In the genomic region with DNA sequence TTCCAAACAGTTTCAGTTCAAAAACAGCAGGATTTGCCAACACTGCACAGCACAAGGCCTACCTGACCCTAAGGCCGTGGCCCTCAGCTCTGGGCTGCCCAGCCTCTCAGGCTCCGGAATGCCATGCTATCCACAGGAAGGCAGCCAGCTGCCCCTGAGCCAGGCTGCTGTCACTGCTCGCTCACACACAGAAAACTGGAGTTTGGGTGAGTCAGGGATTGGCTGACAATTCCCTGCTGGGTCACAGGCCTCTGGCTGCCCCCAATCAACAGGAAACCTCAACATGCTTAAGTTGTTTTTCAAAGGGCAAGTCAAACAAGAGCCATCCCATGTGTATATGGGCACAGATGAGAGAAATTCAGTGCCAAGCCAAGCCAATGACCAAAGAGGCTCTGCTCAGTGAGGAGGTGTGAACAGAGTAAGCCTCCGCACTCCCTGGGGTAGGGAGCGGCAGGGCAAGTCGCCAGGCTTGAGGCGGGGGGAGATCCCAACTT, we compare ENCODE assay signal across 7 cellular contexts. TPM values are rescaled to one million over a fixed set of nuclear protein-coding genes. Genes with fewer than 3 reads are reported as not detected.
DNase-seq lines count a peak whose midpoint lies in the region; ATAC-seq and TF ChIP-seq lines count a peak whose summit lies in the region.

No MANE protein-coding gene starts in this region.

- no peak for TF ChIP-seq CTCF in astrocyte of the spinal cord (IDR thresholded peaks at IDR 0.05; ENCODE audit: low read depth, low read length)
- no peak for TF ChIP-seq CTCF in upper lobe of right lung (IDR thresholded peaks at IDR 0.05)

- peak; percentile 6 for ATAC-seq in HG02610 (IDR thresholded peaks at IDR 0.05; ENCODE audit: unreplicated experiment)
- ATAC-seq in left lobe of liver, result peak; percentile 94
- ATAC-seq in upper lobe of right lung, result peak; percentile 64
- ATAC-seq in HG02884 (IDR thresholded peaks at IDR 0.05; ENCODE audit: unreplicated experiment), result no peak

- H3K27me3 ChIP-seq in upper lobe of right lung, result no peaks in the 10 kb centered on the region
- no peaks in the 10 kb centered on the region for H3K27me3 ChIP-seq in effector memory CD4-positive, alpha-beta T cell (replicated peaks; ENCODE audit: control insufficient read depth, insufficient read depth, low read length, poor library complexity, severe bottlenecking)

- H3K27ac ChIP-seq in upper lobe of right lung, result peak overlapping the region; percentile 60
- H3K27ac ChIP-seq in effector memory CD4-positive, alpha-beta T cell (ENCODE audit: insufficient read depth, low read length, poor library complexity, severe bottlenecking), result no peak overlapping the region

- intact Hi-C loops in upper lobe of right lung (cut with DNase I), result no loop called here

- no peaks in the 10 kb centered on the region for H3K9me3 ChIP-seq in upper lobe of right lung
- H3K9me3 ChIP-seq in effector memory CD4-positive, alpha-beta T cell (ENCODE audit: control insufficient read depth, low read length), result no peaks in the 10 kb centered on the region

- H3K4me3 ChIP-seq in astrocyte of the spinal cord (ENCODE audit: low read depth, low read length) (no peak overlapping the region), upper lobe of right lung (no peak overlapping the region)
- H3K4me3 ChIP-seq in effector memory CD4-positive, alpha-beta T cell (ENCODE audit: insufficient read depth, low read depth, low read length, poor library complexity, severe bottlenecking), result no peak overlapping the region

- DNase-seq in astrocyte of the spinal cord (ENCODE audit: low read depth, low spot score) (peak; percentile 73), left lobe of liver (ENCODE audit: low spot score) (peak; percentile 94), upper lobe of right lung (no peak), HPDE6-E6E7 (ENCODE audit: extremely low spot score) (no peak)
- DNase-seq in effector memory CD4-positive, alpha-beta T cell, result no peak

- H3K36me3 ChIP-seq in upper lobe of right lung, result no peaks in the 10 kb centered on the region
- H3K36me3 ChIP-seq in effector memory CD4-positive, alpha-beta T cell (ENCODE audit: control insufficient read depth, insufficient read depth, low read length), result no peaks in the 10 kb centered on the region

- H3K4me1 ChIP-seq in upper lobe of right lung, result peaks cover 30% of the 10 kb centered on the region
- no peaks in the 10 kb centered on the region for H3K4me1 ChIP-seq in effector memory CD4-positive, alpha-beta T cell (ENCODE audit: control insufficient read depth, insufficient read depth, low read length, poor library complexity, severe bottlenecking)

- in situ Hi-C loops in astrocyte of the spinal cord (cut with HindIII; ENCODE audit: low sequenced_read_pairs), result no loop called here

RNA-seq across cellular contexts. Expression of gene RPL27A, which starts 50.2 kb away (rescaled TPM):
- 215 TPM for total RNA-seq in left lobe of liver
- 835 TPM for total RNA-seq in upper lobe of right lung

RNA-seq across cellular contexts. Expression of gene TRIM66, which starts 50.3 kb away (rescaled TPM):
- total RNA-seq in left lobe of liver (13.3 TPM), upper lobe of right lung (15.0 TPM)

Comparison
In these comparisons a context has a peak if more than half of its experiments do, and no peak if none do; other contexts are left out.
1. DNase-seq: peak in astrocyte of the spinal cord (single experiment) and left lobe of liver (single experiment); none in upper lobe of right lung (single experiment), effector memory CD4-positive, alpha-beta T cell (0 of 3) and HPDE6-E6E7 (single experiment).